Comparison of ENCODE assay signal across 10 cellular contexts in genomic region chr5:67214713-67215591, GRCh38. TPM values are rescaled to one million over a fixed set of nuclear protein-coding genes. Genes with fewer than 3 reads are reported as not detected.
DNase-seq lines count a peak whose midpoint lies in the region; ATAC-seq and TF ChIP-seq lines count a peak whose summit lies in the region.
"Had no signal": no experiment of that assay in that cellular context is flagged by ENCODE, and none has a peak within 500 bp of the region (broad histone marks: within the 10 kb centered on the region; RNA-seq: fewer than 3 reads in every experiment).

No MANE protein-coding gene starts in this region.

- H3K27me3 ChIP-seq in left lung (no peaks in the 10 kb centered on the region), suprapubic skin (no peaks in the 10 kb centered on the region)

- no peaks in the 10 kb centered on the region for H3K9me3 Mint-ChIP-seq in T-helper 2 cell treated with Interferon-gamma antibody and Interleukin-4, amounts not matched to agents 5 μg/mL and 100 μg/mL, for 36 hours
- no peaks in the 10 kb centered on the region for H3K9me3 Mint-ChIP-seq in activated naive CD8-positive, alpha-beta T cell treated with anti-CD3 and anti-CD28 coated beads, Interleukin-2, amount 10 ng/mL, durations not matched to agents 7 days and 5 days

- H3K27ac ChIP-seq in left lung: peak overlapping the region; percentile 75 to 86
- peak overlapping the region; percentile 60 for H3K27ac ChIP-seq in suprapubic skin

- TF ChIP-seq POLR2A in suprapubic skin (IDR thresholded peaks at IDR 0.05): no peak

- TF ChIP-seq CTCF in left lung (IDR thresholded peaks at IDR 0.05): no peak
- TF ChIP-seq CTCF in suprapubic skin (IDR thresholded peaks at IDR 0.05): no peak

- no peak for DNase-seq in T-helper 2 cell treated with Interferon-gamma antibody and Interleukin-4, amounts not matched to agents 5 μg/mL and 100 μg/mL, for 36 hours (ENCODE audit: low spot score)
- DNase-seq in T-helper 2 cell (no peak), left lung (no peak), suprapubic skin (ENCODE audit: low spot score in 2 of 2) (no peak)
- no peak for DNase-seq in activated naive CD8-positive, alpha-beta T cell treated with anti-CD3 and anti-CD28 coated beads, Interleukin-2, amount 10 ng/mL, durations not matched to agents 7 days and 5 days
- DNase-seq: ACHN, cortex of kidney had no signal

- 93% methylated on average over 15 of the region's 15 CpGs for WGBS in suprapubic skin

- POLR2A ChIA-PET in activated naive CD8-positive, alpha-beta T cell treated with anti-CD3 and anti-CD28 coated beads, Interleukin-2, amount 10 ng/mL, durations not matched to agents 7 days and 5 days (lab: Charles Lee): interaction anchor here (1.4 to 4.2 kb wide), 3 partner anchors 9 to 49 kb away, joined by 3 to 47 read pairs (median 30); no protein-coding TSS in a partner anchor

- H3K36me3 ChIP-seq in left lung (no peaks in the 10 kb centered on the region), suprapubic skin (no peaks in the 10 kb centered on the region)

- no peaks in the 10 kb centered on the region for H3K9me3 ChIP-seq in left lung
- no peaks in the 10 kb centered on the region for H3K9me3 ChIP-seq in suprapubic skin

- TF ChIP-seq EP300 in suprapubic skin (IDR thresholded peaks at IDR 0.05): no peak

- H3K4me1 ChIP-seq in left lung (peaks cover 19 to 24% of the 10 kb centered on the region in 2 donors), suprapubic skin (peaks cover 16% of the 10 kb centered on the region)

- peak overlapping the region; percentile 99 for H3K27ac Mint-ChIP-seq in T-helper 2 cell treated with Interferon-gamma antibody and Interleukin-4, amounts not matched to agents 5 μg/mL and 100 μg/mL, for 36 hours
- H3K27ac Mint-ChIP-seq in activated naive CD8-positive, alpha-beta T cell treated with anti-CD3 and anti-CD28 coated beads, Interleukin-2, amount 10 ng/mL, durations not matched to agents 7 days and 5 days: peak overlapping the region; percentile 100

- peaks cover 18% of the 10 kb centered on the region for H3K36me3 Mint-ChIP-seq in T-helper 2 cell treated with Interferon-gamma antibody and Interleukin-4, amounts not matched to agents 5 μg/mL and 100 μg/mL, for 36 hours (ENCODE audit: low read depth)
- peaks cover 32% of the 10 kb centered on the region for H3K36me3 Mint-ChIP-seq in activated naive CD8-positive, alpha-beta T cell treated with anti-CD3 and anti-CD28 coated beads, Interleukin-2, amount 10 ng/mL, durations not matched to agents 7 days and 5 days

- H3K4me3 Mint-ChIP-seq in T-helper 2 cell treated with Interferon-gamma antibody and Interleukin-4, amounts not matched to agents 5 μg/mL and 100 μg/mL, for 36 hours: peak overlapping the region; percentile 85
- peak overlapping the region; percentile 84 for H3K4me3 Mint-ChIP-seq in activated naive CD8-positive, alpha-beta T cell treated with anti-CD3 and anti-CD28 coated beads, Interleukin-2, amount 10 ng/mL, durations not matched to agents 7 days and 5 days

- intact Hi-C loops in left lung (cut with DNase I): no loop called here

- no peak overlapping the region for H3K4me3 ChIP-seq in left lung
- H3K4me3 ChIP-seq in suprapubic skin: no peak overlapping the region

- no peak for ATAC-seq in activated naive CD8-positive, alpha-beta T cell treated with anti-CD3 and anti-CD28 coated beads, Interleukin-2, amount 10 ng/mL, durations not matched to agents 7 days and 5 days (ENCODE audit: low read depth)
- ATAC-seq in left lung (peak; percentile 63), HG03159 (IDR thresholded peaks at IDR 0.05; ENCODE audit: unreplicated experiment) (no peak), HG03432 (IDR thresholded peaks at IDR 0.05; ENCODE audit: unreplicated experiment) (no peak), GM19351 (IDR thresholded peaks at IDR 0.05; ENCODE audit: unreplicated experiment) (no peak)

- H3K4me1 Mint-ChIP-seq in T-helper 2 cell treated with Interferon-gamma antibody and Interleukin-4, amounts not matched to agents 5 μg/mL and 100 μg/mL, for 36 hours (ENCODE audit: low read depth): peaks cover 64% of the 10 kb centered on the region
- peaks cover 51% of the 10 kb centered on the region for H3K4me1 Mint-ChIP-seq in activated naive CD8-positive, alpha-beta T cell treated with anti-CD3 and anti-CD28 coated beads, Interleukin-2, amount 10 ng/mL, durations not matched to agents 7 days and 5 days

- H3K27me3 Mint-ChIP-seq in T-helper 2 cell treated with Interferon-gamma antibody and Interleukin-4, amounts not matched to agents 5 μg/mL and 100 μg/mL, for 36 hours (ENCODE audit: low read depth): no peaks in the 10 kb centered on the region
- no peaks in the 10 kb centered on the region for H3K27me3 Mint-ChIP-seq in activated naive CD8-positive, alpha-beta T cell treated with anti-CD3 and anti-CD28 coated beads, Interleukin-2, amount 10 ng/mL, durations not matched to agents 7 days and 5 days

RNA-seq across cellular contexts. Expression of gene CD180, which starts 18.4 kb away (rescaled TPM):
- under 1 TPM; 0.57 to 0.69 TPM for total RNA-seq in activated naive CD8-positive, alpha-beta T cell treated with anti-CD3 and anti-CD28 coated beads, Interleukin-2, amount 10 ng/mL, durations not matched to agents 7 days and 5 days
- total RNA-seq in left lung (1 to 10 TPM; 3.1 to 9.4 TPM), suprapubic skin (under 1 TPM in 3 of 4 donors, not detected in 1; 0.11 to 0.32 (median 0.18) TPM)
